Comparison of ENCODE assay signal across 14 cellular contexts in the genomic region with DNA sequence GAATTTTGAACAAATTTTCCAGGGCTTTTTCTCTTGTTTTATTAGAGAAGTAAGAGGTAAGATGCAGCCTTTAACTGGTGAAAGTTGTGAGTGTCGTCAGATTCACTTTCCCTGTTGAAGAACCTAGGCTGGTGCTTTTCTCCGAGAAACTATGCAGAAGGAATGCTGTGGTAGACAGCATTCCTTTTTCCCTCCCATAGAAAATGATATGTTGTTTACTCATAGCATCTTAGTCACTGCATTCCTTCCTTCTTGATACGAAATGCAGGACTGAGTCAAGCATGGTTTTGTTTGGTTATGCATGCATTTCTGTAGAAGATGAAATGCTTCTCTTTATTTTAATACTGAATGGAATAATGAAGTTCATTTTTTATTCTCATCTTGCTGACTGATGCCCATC. TPM values are rescaled to one million over a fixed set of nuclear protein-coding genes. Genes with fewer than 3 reads are reported as not detected.
DNase-seq lines count a peak whose midpoint lies in the region; TF ChIP-seq lines count a peak whose summit lies in the region.
"Had no signal": no experiment of that assay in that cellular context is flagged by ENCODE, and none has a peak within 500 bp of the region (broad histone marks: within the 10 kb centered on the region; RNA-seq: fewer than 3 reads in every experiment).

No MANE protein-coding gene starts in this region.

- peaks cover 9% of the 10 kb centered on the region for H3K4me1 Mint-ChIP-seq in activated CD4-positive, alpha-beta memory T cell treated with anti-CD3 and anti-CD28 coated beads, Interleukin-2, amount 10 ng/mL, durations not matched to agents 7 days and 5 days
- peaks cover 2% of the 10 kb centered on the region for H3K4me1 Mint-ChIP-seq in activated naive CD8-positive, alpha-beta T cell treated with anti-CD3 and anti-CD28 coated beads for 36 hours

- H3K27me3 Mint-ChIP-seq in activated CD4-positive, alpha-beta memory T cell treated with anti-CD3 and anti-CD28 coated beads, Interleukin-2, amount 10 ng/mL, durations not matched to agents 7 days and 5 days = peaks cover 12% of the 10 kb centered on the region
- peaks cover 38% of the 10 kb centered on the region for H3K27me3 Mint-ChIP-seq in activated naive CD8-positive, alpha-beta T cell treated with anti-CD3 and anti-CD28 coated beads for 36 hours

- H3K36me3 ChIP-seq in GM23248 (ENCODE audit: low read depth) = peaks cover 15% of the 10 kb centered on the region; the same call in 1 of the 2 replicates
- H3K36me3 ChIP-seq: lower lobe of right lung had no signal

- 0% methylated on average over 3 of the region's 3 CpGs for WGBS in GM23248 (ENCODE audit: low coverage in 1 of 2, low lambda C conversion rate in 2 of 2, missing lambda C conversion rate in 2 of 2), 2 experiments

- no peaks in the 10 kb centered on the region for H4K20me1 ChIP-seq in GM23248 (ENCODE audit: insufficient read depth)

- POLR2A ChIA-PET in activated CD4-positive, alpha-beta memory T cell treated with anti-CD3 and anti-CD28 coated beads, Interleukin-2, amount 10 ng/mL, durations not matched to agents 7 days and 5 days (lab: Charles Lee) = no interaction called here

- in situ Hi-C loops in GM23248 (cut with MboI) = no loop called here

- H3K9me3 Mint-ChIP-seq in activated CD4-positive, alpha-beta memory T cell treated with anti-CD3 and anti-CD28 coated beads, Interleukin-2, amount 10 ng/mL, durations not matched to agents 7 days and 5 days = no peaks in the 10 kb centered on the region
- H3K9me3 Mint-ChIP-seq in activated naive CD8-positive, alpha-beta T cell treated with anti-CD3 and anti-CD28 coated beads for 36 hours = no peaks in the 10 kb centered on the region
- H3K9me3 Mint-ChIP-seq: activated naive CD4-positive, alpha-beta T cell treated with anti-CD3 and anti-CD28 coated beads, Interleukin-2, amount 50 U/mL, for 24 hours had no signal

- H3K79me2 ChIP-seq in GM23248 (ENCODE audit: insufficient read depth) = peaks cover 74% of the 10 kb centered on the region

- peaks cover 49% of the 10 kb centered on the region for H3F3A ChIP-seq in GM23248 (ENCODE audit: insufficient read depth)

- H2AFZ ChIP-seq in GM23248 = no peak overlapping the region

- peaks cover 52% of the 10 kb centered on the region for H3K4me1 ChIP-seq in GM23248 (ENCODE audit: insufficient read depth)

- H3K4me3 Mint-ChIP-seq in activated CD4-positive, alpha-beta memory T cell treated with anti-CD3 and anti-CD28 coated beads, Interleukin-2, amount 10 ng/mL, durations not matched to agents 7 days and 5 days = no peak overlapping the region
- no peak overlapping the region for H3K4me3 Mint-ChIP-seq in activated naive CD8-positive, alpha-beta T cell treated with anti-CD3 and anti-CD28 coated beads for 36 hours
- H3K4me3 Mint-ChIP-seq: activated naive CD4-positive, alpha-beta T cell treated with anti-CD3 and anti-CD28 coated beads, Interleukin-2, amount 50 U/mL, for 24 hours; H9 had no signal

- DNase-seq in GM23248 = peak; percentile 95
- DNase-seq in SW 1271 (lab: John Stamatoyannopoulos, UW) = peak; percentile 91 to 99
- DNase-seq in fibroblast of villous mesenchyme (ENCODE audit: low read depth) = peak; percentile 90
- peak; percentile 35 for DNase-seq in smooth muscle cell of the brain vasculature (ENCODE audit: low read depth, low spot score)
- DNase-seq in activated CD4-positive, alpha-beta memory T cell treated with anti-CD3 and anti-CD28 coated beads, Interleukin-2, amount 10 ng/mL, durations not matched to agents 7 days and 5 days = no peak
- no peak for DNase-seq in activated naive CD8-positive, alpha-beta T cell treated with anti-CD3 and anti-CD28 coated beads for 36 hours
- DNase-seq in NCI-H2029 treated with DMSO at 0.1 percent for 48 hours (lab: John Stamatoyannopoulos, UW) = no peak
- no peak for DNase-seq in middle frontal gyrus (ENCODE audit: extremely low spot score, low spot score)
- DNase-seq: activated CD4-positive, alpha-beta T cell treated with anti-CD3 and anti-CD28 coated beads for 48 hours; DND-41; H9; lower lobe of right lung; Right ventricle myocardium superior had no signal

- H3K4me3 ChIP-seq in GM23248 (peak overlapping the region; percentile 89), fibroblast of villous mesenchyme (ENCODE audit: low read depth, low read length) (no peak overlapping the region)
- H3K4me3 ChIP-seq: lower lobe of right lung had no signal

- H3K9me3 ChIP-seq in GM23248 (ENCODE audit: low read depth) = no peaks in the 10 kb centered on the region
- H3K9me3 ChIP-seq: lower lobe of right lung had no signal

- H3K27ac ChIP-seq in GM23248 = peak overlapping the region; percentile 60
- H3K27ac ChIP-seq: lower lobe of right lung had no signal

- no peaks in the 10 kb centered on the region for H3K27me3 ChIP-seq in GM23248 (replicated peaks; ENCODE audit: insufficient read depth)

- H3K27ac Mint-ChIP-seq in activated CD4-positive, alpha-beta memory T cell treated with anti-CD3 and anti-CD28 coated beads, Interleukin-2, amount 10 ng/mL, durations not matched to agents 7 days and 5 days = no peak overlapping the region
- H3K27ac Mint-ChIP-seq in activated naive CD8-positive, alpha-beta T cell treated with anti-CD3 and anti-CD28 coated beads for 36 hours = no peak overlapping the region
- H3K27ac Mint-ChIP-seq: activated naive CD4-positive, alpha-beta T cell treated with anti-CD3 and anti-CD28 coated beads, Interleukin-2, amount 50 U/mL, for 24 hours; H9 had no signal

- CTCF ChIA-PET in activated CD4-positive, alpha-beta memory T cell treated with anti-CD3 and anti-CD28 coated beads, Interleukin-2, amount 10 ng/mL, durations not matched to agents 7 days and 5 days (lab: Charles Lee) = no interaction called here

- TF ChIP-seq CTCF in fibroblast of villous mesenchyme (IDR thresholded peaks at IDR 0.05; ENCODE audit: insufficient read depth, low read depth, low read length) = no peak

- H3K4me2 ChIP-seq in GM23248 (ENCODE audit: unreplicated experiment) = peak overlapping the region; percentile 80

- no peaks in the 10 kb centered on the region for H3K36me3 Mint-ChIP-seq in activated CD4-positive, alpha-beta memory T cell treated with anti-CD3 and anti-CD28 coated beads, Interleukin-2, amount 10 ng/mL, durations not matched to agents 7 days and 5 days (ENCODE audit: low read depth)
- no peaks in the 10 kb centered on the region for H3K36me3 Mint-ChIP-seq in activated naive CD8-positive, alpha-beta T cell treated with anti-CD3 and anti-CD28 coated beads for 36 hours
- H3K36me3 Mint-ChIP-seq: activated naive CD4-positive, alpha-beta T cell treated with anti-CD3 and anti-CD28 coated beads, Interleukin-2, amount 50 U/mL, for 24 hours had no signal

- 0 out of 2 replicates have a peak overlapping the region, but pooled peaks have one; percentile 8 for H3K9ac ChIP-seq in GM23248

- H3K9me2 ChIP-seq in GM23248 (ENCODE audit: insufficient read depth) = no peaks in the 10 kb centered on the region

RNA-seq across cellular contexts. Expression of a gene that starts 3.4 kb away (rescaled TPM):
- total RNA-seq in GM23248 (2014; rRNA removed; shearing (Covaris generic)) = 459 and 462 TPM in 2 replicates
- 332 and 336 TPM in 2 replicates for polyA plus RNA-seq in GM23248 (2016; fragmentation: Nextera tagmentation; extraction: Ambion mirVana)
- 21.2 and 42.5 TPM in 2 replicates for total RNA-seq in fibroblast of villous mesenchyme
- total RNA-seq in activated CD4-positive, alpha-beta memory T cell treated with anti-CD3 and anti-CD28 coated beads, Interleukin-2, amount 10 ng/mL, durations not matched to agents 7 days and 5 days = not detected
- total RNA-seq in activated naive CD8-positive, alpha-beta T cell treated with anti-CD3 and anti-CD28 coated beads for 36 hours = not detected
- total RNA-seq: H9 had no signal

RNA-seq across cellular contexts. Expression of a gene that starts 39.6 kb away (rescaled TPM):
- 3.6 and 3.9 TPM in 2 replicates for total RNA-seq in GM23248 (2014; rRNA removed; shearing (Covaris generic))
- 3.1 and 3.5 TPM in 2 replicates for polyA plus RNA-seq in GM23248 (2016; fragmentation: Nextera tagmentation; extraction: Ambion mirVana)
- 1.7 and 6.4 TPM in 2 replicates for total RNA-seq in fibroblast of villous mesenchyme
- not detected for total RNA-seq in activated CD4-positive, alpha-beta memory T cell treated with anti-CD3 and anti-CD28 coated beads, Interleukin-2, amount 10 ng/mL, durations not matched to agents 7 days and 5 days
- not detected for total RNA-seq in activated naive CD8-positive, alpha-beta T cell treated with anti-CD3 and anti-CD28 coated beads for 36 hours

Comparison
In these comparisons a context has a peak if more than half of its experiments do, and no peak if none do; other contexts are left out.
1. DNase-seq: peak in GM23248 (single experiment), SW 1271 (2 of 2), fibroblast of villous mesenchyme (single experiment) and smooth muscle cell of the brain vasculature (single experiment); none in activated CD4-positive, alpha-beta memory T cell treated with anti-CD3 and anti-CD28 coated beads, Interleukin-2, amount 10 ng/mL, durations not matched to agents 7 days and 5 days (single experiment), activated naive CD8-positive, alpha-beta T cell treated with anti-CD3 and anti-CD28 coated beads for 36 hours (single experiment), NCI-H2029 treated with DMSO at 0.1 percent for 48 hours (single experiment) and middle frontal gyrus (single experiment).
2. RNA of a gene that starts 3.4 kb away (total RNA-seq): 459 to 462 TPM in GM23248 and 21.2 to 42.5 TPM in fibroblast of villous mesenchyme; not detected in activated CD4-positive, alpha-beta memory T cell treated with anti-CD3 and anti-CD28 coated beads, Interleukin-2, amount 10 ng/mL, durations not matched to agents 7 days and 5 days and not detected in activated naive CD8-positive, alpha-beta T cell treated with anti-CD3 and anti-CD28 coated beads for 36 hours; every median in the first group is over 10 times any median in the second.